In genomic region chr1:151612506-151613274, GRCh38 we compare ENCODE assay signal across 8 cellular contexts. TPM values are rescaled to one million over a fixed set of nuclear protein-coding genes. Genes with fewer than 3 reads are reported as not detected.
DNase-seq lines count a peak whose midpoint lies in the region; ATAC-seq lines count a peak whose summit lies in the region.

No MANE protein-coding gene starts in this region.

- DNase-seq in DMS53 (lab: John Stamatoyannopoulos, UW) (peak; percentile 34), DMS53 treated with DMSO at 0.1 percent for 48 hours (lab: John Stamatoyannopoulos, UW; ENCODE audit: unreplicated experiment) (no peak), SKM-1 (lab: John Stamatoyannopoulos, UW; ENCODE audit: unreplicated experiment) (peak; percentile 37), left lobe of liver (ENCODE audit: low spot score) (peak; percentile 55), amniotic stem cell (lab: John Stamatoyannopoulos, UW) (no peak)
- peak in 1 of 2 donors; percentile 11 for DNase-seq in central memory CD8-positive, alpha-beta T cell (ENCODE audit: low spot score in 2 of 2)
- DNase-seq in stimulated activated CD8-positive, alpha-beta memory T cell treated with anti-CD3 and anti-CD28 coated beads, Interleukin-15, amount 100 ng/mL, for 4 hours (ENCODE audit: low read depth in 2 of 2) = peak; percentile 3 to 6

- H3K27ac Mint-ChIP-seq in central memory CD8-positive, alpha-beta T cell (ENCODE audit: low read depth) = peak overlapping the region; percentile 88

- peaks cover 10% of the 10 kb centered on the region for H3K36me3 Mint-ChIP-seq in central memory CD8-positive, alpha-beta T cell (ENCODE audit: insufficient read depth)

- peaks cover 11% of the 10 kb centered on the region for H3K27me3 Mint-ChIP-seq in central memory CD8-positive, alpha-beta T cell

- no peaks in the 10 kb centered on the region for H3K9me3 Mint-ChIP-seq in central memory CD8-positive, alpha-beta T cell

- H3K4me3 Mint-ChIP-seq in central memory CD8-positive, alpha-beta T cell = peak overlapping the region; percentile 90

- H3K4me1 Mint-ChIP-seq in central memory CD8-positive, alpha-beta T cell = peaks cover 38% of the 10 kb centered on the region

- peak; percentile 21 for ATAC-seq in HG02943 (IDR thresholded peaks at IDR 0.05; ENCODE audit: low read depth, unreplicated experiment)
- peak; percentile 14 for ATAC-seq in central memory CD8-positive, alpha-beta T cell (replicated peaks; ENCODE audit: extremely low read depth, poor library complexity, severe bottlenecking)
- peak; percentile 20 for ATAC-seq in left lobe of liver

RNA-seq across cellular contexts. Expression of gene SNX27, which starts 0.8 kb away (rescaled TPM):
- total RNA-seq in left lobe of liver = 15.6 TPM

Comparison
In these comparisons a context has a peak if more than half of its experiments do, and no peak if none do; other contexts are left out.
1. DNase-seq: peak in DMS53 (single experiment), SKM-1 (single experiment), left lobe of liver (single experiment) and stimulated activated CD8-positive, alpha-beta memory T cell treated with anti-CD3 and anti-CD28 coated beads, Interleukin-15, amount 100 ng/mL, for 4 hours (2 of 2); none in DMS53 treated with DMSO at 0.1 percent for 48 hours (single experiment) and amniotic stem cell (single experiment).
2. Peak in every context shown above with its lines, with median percentiles within 50 percentile points of each other: ATAC-seq.